8 cellular contexts compared by ENCODE assay signal in genomic region chr1:41739061-41739955, GRCh38.
DNase-seq lines count a peak whose midpoint lies in the region; ATAC-seq and TF ChIP-seq lines count a peak whose summit lies in the region.

No MANE protein-coding gene starts in this region.

- no peak overlapping the region for H3K4me2 ChIP-seq in mesenchymal stem cell (ENCODE audit: low read length, poor library complexity, severe bottlenecking)

- no peaks in the 10 kb centered on the region for H3K9me3 ChIP-seq in mesenchymal stem cell (ENCODE audit: control insufficient read depth, low read length)

- H2BK15ac ChIP-seq in mesenchymal stem cell (ENCODE audit: low read depth, poor library complexity, severe bottlenecking) = no peak overlapping the region

- ATAC-seq in GM18907 (IDR thresholded peaks at IDR 0.05; ENCODE audit: unreplicated experiment) (peak; percentile 72), HG03521 (IDR thresholded peaks at IDR 0.05; ENCODE audit: unreplicated experiment) (peak; percentile 39)
- ATAC-seq in activated CD4-positive, CD25-positive, alpha-beta regulatory T cell treated with anti-CD3 and anti-CD28 coated beads, Interleukin-2, amount 50 U/mL, for 24 hours = peak; percentile 78 to 81

- H3K4ac ChIP-seq in mesenchymal stem cell (ENCODE audit: low read depth in 1 of 2, low read length in 2 of 2) = no peak overlapping the region

- H2BK5ac ChIP-seq in mesenchymal stem cell (ENCODE audit: low read depth, low read length, poor library complexity, severe bottlenecking) = peak overlapping the region; percentile 61

- peaks cover 0 to 18% of the 10 kb centered on the region in 2 experiments for H3K27me3 ChIP-seq in mesenchymal stem cell (ENCODE audit: control insufficient read depth in 1 of 2, insufficient read depth in 1 of 2, low read length in 2 of 2)

- no peak overlapping the region for H2BK12ac ChIP-seq in mesenchymal stem cell (ENCODE audit: low read length in 2 of 2)

- no peak overlapping the region for H2AFZ ChIP-seq in mesenchymal stem cell (ENCODE audit: low read depth, low read length)

- DNase-seq in cardiac fibroblast (ENCODE audit: low read depth in 2 of 2) (peak; percentile 73 to 81), mesenchymal stem cell (peak; percentile 53), NCI-H2029 (lab: John Stamatoyannopoulos, UW) (no peak), NK-92 (lab: John Stamatoyannopoulos, UW; ENCODE audit: unreplicated experiment) (no peak)
- peak; percentile 91 for DNase-seq in stimulated activated CD8-positive, alpha-beta memory T cell treated with anti-CD3 and anti-CD28 coated beads, Interleukin-4, amount 100 ng/mL, for 48 hours

- no peak overlapping the region for H2BK120ac ChIP-seq in mesenchymal stem cell (ENCODE audit: low read depth, low read length)

- no peak overlapping the region for H3K23ac ChIP-seq in mesenchymal stem cell (ENCODE audit: low read length in 2 of 2)

- no peak overlapping the region for H3K18ac ChIP-seq in mesenchymal stem cell (ENCODE audit: low read depth in 1 of 2, low read length in 2 of 2)

- H3K9ac ChIP-seq in mesenchymal stem cell (ENCODE audit: low read length) = peak overlapping the region; percentile 24

- peaks cover 25% of the 10 kb centered on the region for H3K4me1 ChIP-seq in mesenchymal stem cell (ENCODE audit: control insufficient read depth, insufficient read depth, low read depth, low read length)

- H3K36me3 ChIP-seq in mesenchymal stem cell (ENCODE audit: control insufficient read depth in 1 of 2, insufficient read depth in 2 of 2, low read depth in 1 of 2, low read length in 2 of 2) = no peaks in the 10 kb centered on the region

- TF ChIP-seq CTCF in cardiac fibroblast (IDR thresholded peaks at IDR 0.05; ENCODE audit: low read depth, low read length) = no peak

- no peak overlapping the region for H3K14ac ChIP-seq in mesenchymal stem cell (ENCODE audit: low read length in 2 of 2)

- no peak overlapping the region for H4K8ac ChIP-seq in mesenchymal stem cell (ENCODE audit: low read length)

- 88% methylated on average over 21 of the region's 21 CpGs for whole genome bisulfite sequencing in mesenchymal stem cell

- H3K4me3 ChIP-seq in cardiac fibroblast (replicated peaks in 1 of 2; ENCODE audit: low read depth in 2 of 2, low read length in 2 of 2) (no peak overlapping the region), mesenchymal stem cell (ENCODE audit: insufficient read depth in 1 of 2, low read depth in 1 of 2, low read length in 2 of 2) (peak overlapping the region; percentile 4 to 22)

- H3K27ac ChIP-seq in mesenchymal stem cell (ENCODE audit: low read length, poor library complexity, severe bottlenecking) = peak overlapping the region; percentile 24

- peak overlapping the region; percentile 28 for H2AK5ac ChIP-seq in mesenchymal stem cell (ENCODE audit: low read length, severe bottlenecking)

- H4K91ac ChIP-seq in mesenchymal stem cell (ENCODE audit: low read length) = no peak overlapping the region

- peaks cover 19% of the 10 kb centered on the region for H3K79me1 ChIP-seq in mesenchymal stem cell (replicated peaks; ENCODE audit: low read length, poor library complexity, severe bottlenecking)

Comparison
In these comparisons a context has a peak if more than half of its experiments do, and no peak if none do; other contexts are left out.
1. DNase-seq: peak in cardiac fibroblast (2 of 2), mesenchymal stem cell (single experiment) and stimulated activated CD8-positive, alpha-beta memory T cell treated with anti-CD3 and anti-CD28 coated beads, Interleukin-4, amount 100 ng/mL, for 48 hours (single experiment); none in NCI-H2029 (single experiment) and NK-92 (single experiment).
2. H3K4me3 ChIP-seq: peak in mesenchymal stem cell (2 of 2); none in cardiac fibroblast (0 of 2).
3. Peak in every context shown above with its lines, with median percentiles within 50 percentile points of each other: ATAC-seq.